Comparison of ENCODE assay signal across 8 cellular contexts in the genomic region with DNA sequence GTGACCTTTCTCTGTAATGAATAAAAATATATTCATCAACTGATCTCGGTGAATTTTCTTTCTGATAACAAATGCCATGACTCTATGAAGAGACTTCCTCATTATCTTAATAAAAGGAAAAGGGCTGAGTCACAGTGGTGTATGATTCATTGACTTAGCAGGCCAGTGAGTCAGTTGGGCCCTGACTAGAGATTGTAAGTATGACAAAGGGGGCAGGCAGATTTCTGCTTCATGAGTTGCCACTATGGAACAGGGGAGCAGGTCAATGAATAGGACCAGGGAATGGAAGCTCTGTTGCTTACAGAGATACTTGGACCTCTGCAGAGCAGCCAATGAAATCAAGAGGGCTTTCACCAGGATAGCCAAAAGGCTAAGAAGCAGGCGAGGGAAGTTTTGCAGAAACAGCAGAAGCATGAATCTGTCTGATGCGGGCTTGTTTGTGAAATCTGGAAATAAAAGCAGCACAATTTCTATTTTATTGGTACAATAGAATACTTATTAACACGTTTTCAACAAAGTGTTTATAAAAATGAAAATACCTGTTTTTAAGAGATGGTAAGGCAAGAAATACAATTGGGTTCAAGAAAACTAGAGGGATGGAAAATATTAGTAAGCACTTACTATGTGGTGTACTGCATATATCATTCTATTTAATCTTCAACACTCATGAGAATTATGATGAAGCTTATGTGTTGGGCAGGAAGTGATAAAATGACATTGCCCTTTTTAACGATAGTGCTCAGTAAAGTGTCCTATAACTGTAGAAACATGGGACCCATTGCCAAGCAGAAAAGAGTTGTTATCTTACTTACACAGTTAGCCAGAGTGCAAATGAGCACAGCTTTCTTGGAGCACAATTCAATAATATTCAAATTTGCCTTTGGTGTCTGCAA.
DNase-seq lines count a peak whose midpoint lies in the region; ATAC-seq and TF ChIP-seq lines count a peak whose summit lies in the region.

No MANE protein-coding gene starts in this region.

- H3K36me3 Mint-ChIP-seq in Calu3 (ENCODE audit: insufficient read depth, unreplicated experiment), result peaks cover 7% of the 10 kb centered on the region

- no peaks in the 10 kb centered on the region for H3K27me3 Mint-ChIP-seq in Calu3 (ENCODE audit: unreplicated experiment)

- H3K27ac Mint-ChIP-seq in Calu3 (ENCODE audit: unreplicated experiment), result peak overlapping the region; percentile 81

- no peaks in the 10 kb centered on the region for H3K9me3 Mint-ChIP-seq in Calu3 (ENCODE audit: low read depth, unreplicated experiment)

- ATAC-seq in mucosa of descending colon (peak; percentile 90), GM18870 (IDR thresholded peaks at IDR 0.05; ENCODE audit: unreplicated experiment) (no peak), HG03039 (IDR thresholded peaks at IDR 0.05; ENCODE audit: unreplicated experiment) (no peak)

- intact Hi-C loops in Calu3 (cut with micrococcal nuclease; ENCODE audit: unreplicated experiment) (loop anchor here (5.0 kb wide), 2 partner anchors 68 to 168 kb away; a partner anchor contains a TSS), mucosa of descending colon (cut with DNase I, micrococcal nuclease) (no loop called here)

- H3K9ac ChIP-seq in Karpas-422 (ENCODE audit: low read length), result no peak overlapping the region

- no peak for TF ChIP-seq CTCF in Calu3 (IDR thresholded peaks at IDR 0.05; ENCODE audit: unreplicated experiment)
- TF ChIP-seq CTCF in mucosa of descending colon (IDR thresholded peaks at IDR 0.05), result no peak

- CTCF ChIA-PET in Calu3 (lab: Charles Lee), result interaction anchor here (0.5 kb wide), 1 partner anchor 179 kb away, joined by 3 read pairs; no protein-coding TSS in a partner anchor

- H3K4me1 Mint-ChIP-seq in Calu3 (ENCODE audit: low read depth, unreplicated experiment), result peaks cover 30% of the 10 kb centered on the region

- no peaks in the 10 kb centered on the region for H4K20me1 ChIP-seq in Karpas-422 (ENCODE audit: insufficient read depth, low read depth, low read length)

- no TSS peak for BruUV-seq in Calu3 (replicated peaks; lab: Mats Ljungman, UMichigan)

- no peaks in the 10 kb centered on the region for H3K9me3 ChIP-seq in Karpas-422 (ENCODE audit: low read length)
- H3K9me3 ChIP-seq in mucosa of descending colon, result no peaks in the 10 kb centered on the region

- H3K36me3 ChIP-seq in Karpas-422 (ENCODE audit: insufficient read depth, low read length) (no peaks in the 10 kb centered on the region), mucosa of descending colon (ENCODE audit: low read depth) (no peaks in the 10 kb centered on the region)

- DNase-seq in Calu3 (peak; percentile 63), Karpas-422 (peak; percentile 42), astrocyte of the hippocampus (ENCODE audit: low read depth, low spot score) (peak; percentile 93), mucosa of descending colon (no peak), NCI-H2227 (lab: John Stamatoyannopoulos, UW; ENCODE audit: unreplicated experiment) (no peak)
- DNase-seq in activated CD4-positive, alpha-beta T cell treated with anti-CD3 and anti-CD28 coated beads, Interleukin-2, amount 50 U/mL, for 1 hour, result no peak

- H3K79me2 ChIP-seq in Karpas-422 (ENCODE audit: low read length), result no peaks in the 10 kb centered on the region

- H3K27ac ChIP-seq in Karpas-422 (ENCODE audit: low read length), result no peak overlapping the region

- H3K4me3 ChIP-seq in Karpas-422 (ENCODE audit: low read length) (no peak overlapping the region), mucosa of descending colon (no peak overlapping the region)

- no peak overlapping the region for H3K4me2 ChIP-seq in Karpas-422 (ENCODE audit: low read depth, low read length, poor library complexity, severe bottlenecking)

- no peak overlapping the region for H3K4me3 Mint-ChIP-seq in Calu3 (ENCODE audit: low read depth, unreplicated experiment)

- H3K27me3 ChIP-seq in Karpas-422 (ENCODE audit: low read length), result no peaks in the 10 kb centered on the region

- no peaks in the 10 kb centered on the region for H3K9me2 ChIP-seq in Karpas-422 (replicated peaks; ENCODE audit: insufficient read depth, low read length)

- 0 out of 2 replicates have a peak overlapping the region, but pooled peaks have one; percentile 40 for H2AFZ ChIP-seq in Karpas-422 (ENCODE audit: low read length)

- H3K4me1 ChIP-seq in Karpas-422 (ENCODE audit: low read length) (no peaks in the 10 kb centered on the region), mucosa of descending colon (ENCODE audit: low read depth) (no peaks in the 10 kb centered on the region)

Comparison
In these comparisons a context has a peak if more than half of its experiments do, and no peak if none do; other contexts are left out.
1. DNase-seq: peak in Calu3 (single experiment), Karpas-422 (single experiment) and astrocyte of the hippocampus (single experiment); none in mucosa of descending colon (0 of 3), activated CD4-positive, alpha-beta T cell treated with anti-CD3 and anti-CD28 coated beads, Interleukin-2, amount 50 U/mL, for 1 hour (single experiment) and NCI-H2227 (single experiment).